ENCODE assay signal across 16 cellular contexts in genomic region chr18:295756-296155, GRCh38. TPM values are rescaled to one million over a fixed set of nuclear protein-coding genes. Genes with fewer than 3 reads are reported as not detected.
DNase-seq lines count a peak whose midpoint lies in the region; FAIRE-seq and TF ChIP-seq lines count a peak whose summit lies in the region.
"Had no signal": no experiment of that assay in that cellular context is flagged by ENCODE, and none has a peak within 500 bp of the region (broad histone marks: within the 10 kb centered on the region; RNA-seq: fewer than 3 reads in every experiment).

No MANE protein-coding gene starts in this region.

- H3K36me3 ChIP-seq in hepatocyte (replicated peaks; ENCODE audit: insufficient read depth, low read depth) (no peaks in the 10 kb centered on the region), kidney (ENCODE audit: control insufficient read depth in 1 of 2, insufficient read depth in 2 of 2, low read length in 2 of 2) (no peaks in the 10 kb centered on the region), mammary epithelial cell (ENCODE audit: insufficient read depth, low read length) (no peaks in the 10 kb centered on the region), neuronal stem cell (replicated peaks in 1 of 2; ENCODE audit: control insufficient read depth in 2 of 2, insufficient read depth in 2 of 2, low read length in 2 of 2) (no peaks in the 10 kb centered on the region)
- H3K36me3 ChIP-seq: BLaER1 treated with 17β-estradiol and CSF1 and Interleukin-3, amounts not matched to agents 10 nM and 100 nM had no signal

- H2BK12ac ChIP-seq in neuronal stem cell (ENCODE audit: low read length) = no peak overlapping the region

- CTCF ChIA-PET in mammary epithelial cell (lab: Charles Lee; ENCODE audit: low non-redundant PET) = no interaction called here

- no peak for FAIRE-seq in kidney (lab: Jason Lieb, UNC)

- TF ChIP-seq CTCF in choroid plexus epithelial cell (conservative IDR thresholded peaks at IDR 0.05; ENCODE audit: low read depth, low read length) (no peak), fibroblast of the aortic adventitia (IDR thresholded peaks at IDR 0.05; ENCODE audit: insufficient read depth, low read length) (no peak), hepatocyte (IDR thresholded peaks at IDR 0.05; ENCODE audit: poor library complexity) (no peak), kidney (IDR thresholded peaks at IDR 0.05; ENCODE audit: borderline replicate concordance, extremely low read depth, insufficient read depth) (no peak), mammary epithelial cell (conservative IDR thresholded peaks at IDR 0.05 in 1 of 2, IDR thresholded peaks at IDR 0.05 in 1 of 2; ENCODE audit: extremely low read depth in 1 of 2, insufficient read depth in 1 of 2, low read depth in 1 of 2, low read length in 2 of 2) (no peak)

- in situ Hi-C loops in mammary epithelial cell (cut with MboI; ENCODE audit: low sequenced_read_pairs in 2 of 2) = no loop called here

- H4K8ac ChIP-seq in neuronal stem cell (ENCODE audit: low read depth, low read length) = no peak overlapping the region

- no peak overlapping the region for H2AFZ ChIP-seq in hepatocyte
- no peak overlapping the region for H2AFZ ChIP-seq in mammary epithelial cell (ENCODE audit: low read depth, low read length)
- no peak overlapping the region for H2AFZ ChIP-seq in neuronal stem cell (ENCODE audit: low read length)

- dilution Hi-C loops in mammary epithelial cell (cut with HindIII; ENCODE audit: low sequenced_read_pairs) = no loop called here

- H3K79me2 ChIP-seq in hepatocyte (no peaks in the 10 kb centered on the region), mammary epithelial cell (ENCODE audit: insufficient read depth, low read length) (no peaks in the 10 kb centered on the region)

- DNase-seq in HCEC 1CT (peak; percentile 35), choroid plexus epithelial cell (ENCODE audit: low read depth) (peak; percentile 3), fibroblast of the aortic adventitia (ENCODE audit: low read depth) (peak; percentile 68), stromal cell of bone marrow (ENCODE audit: low read depth) (peak; percentile 59), hepatocyte (ENCODE audit: low spot score) (no peak), kidney (no peak), mammary epithelial cell (no peak), neuronal stem cell (ENCODE audit: low spot score) (no peak)
- DNase-seq: DMS 273 treated with DMSO at 0.1 percent for 48 hours, GF-D8, MM.1S, NCI-H1105, NCI-H1694, NCI-H510A treated with DMSO at 0.1 percent for 48 hours, NCI-H82 had no signal

- H2BK5ac ChIP-seq in neuronal stem cell (ENCODE audit: low read length) = no peak overlapping the region

- H2BK15ac ChIP-seq in neuronal stem cell (ENCODE audit: low read length) = no peak overlapping the region

- no peak overlapping the region for H3K9ac ChIP-seq in kidney (ENCODE audit: low read length in 2 of 2)
- H3K9ac ChIP-seq in mammary epithelial cell (ENCODE audit: insufficient read depth, low read length) = no peak overlapping the region
- no peak overlapping the region for H3K9ac ChIP-seq in neuronal stem cell (ENCODE audit: low read depth, low read length, poor library complexity)
- H3K9ac ChIP-seq: BLaER1 treated with 17β-estradiol and CSF1 and Interleukin-3, amounts not matched to agents 10 nM and 100 nM had no signal

- no peaks in the 10 kb centered on the region for H3K27me3 ChIP-seq in hepatocyte
- H3K27me3 ChIP-seq in mammary epithelial cell (ENCODE audit: insufficient read depth, low read length) = peaks cover under 1% of the 10 kb centered on the region
- H3K27me3 ChIP-seq in neuronal stem cell (ENCODE audit: control insufficient read depth in 3 of 3, insufficient read depth in 3 of 3, low read depth in 1 of 3, low read length in 3 of 3) = peaks cover 0 to 6% (median 0%) of the 10 kb centered on the region in 3 experiments
- H3K27me3 ChIP-seq: BLaER1 treated with 17β-estradiol and CSF1 and Interleukin-3, amounts not matched to agents 10 nM and 100 nM had no signal

- H3K79me1 ChIP-seq in neuronal stem cell (ENCODE audit: low read depth, low read length) = no peaks in the 10 kb centered on the region

- H4K20me1 ChIP-seq in hepatocyte (ENCODE audit: insufficient read depth, poor library complexity, severe bottlenecking) (no peaks in the 10 kb centered on the region), mammary epithelial cell (ENCODE audit: insufficient read depth, low read length) (no peaks in the 10 kb centered on the region)
- H4K20me1 ChIP-seq: BLaER1 treated with 17β-estradiol and CSF1 and Interleukin-3, amounts not matched to agents 10 nM and 100 nM had no signal

- H3K4me3 ChIP-seq in choroid plexus epithelial cell (ENCODE audit: low read depth, low read length) = no peak overlapping the region
- no peak overlapping the region for H3K4me3 ChIP-seq in fibroblast of the aortic adventitia (ENCODE audit: low read depth, low read length)
- H3K4me3 ChIP-seq in hepatocyte = no peak overlapping the region
- H3K4me3 ChIP-seq in kidney (ENCODE audit: low read length in 2 of 2) = no peak overlapping the region
- no peak overlapping the region for H3K4me3 ChIP-seq in mammary epithelial cell (replicated peaks in 1 of 3; ENCODE audit: insufficient read depth in 1 of 3, low read depth in 2 of 3, low read length in 3 of 3)
- no peak overlapping the region for H3K4me3 ChIP-seq in neuronal stem cell (ENCODE audit: low read length in 2 of 2)
- H3K4me3 ChIP-seq: BLaER1 treated with 17β-estradiol and CSF1 and Interleukin-3, amounts not matched to agents 10 nM and 100 nM had no signal

- no TSS peak for BruUV-seq in mammary epithelial cell (replicated peaks; lab: Mats Ljungman, UMichigan)

- H3K9me3 ChIP-seq in hepatocyte (ENCODE audit: low read depth) (no peaks in the 10 kb centered on the region), kidney (ENCODE audit: control insufficient read depth in 1 of 2, low read length in 2 of 2) (no peaks in the 10 kb centered on the region), mammary epithelial cell (replicated peaks; ENCODE audit: insufficient read depth, low read length) (no peaks in the 10 kb centered on the region), neuronal stem cell (replicated peaks in 1 of 2; ENCODE audit: control insufficient read depth in 2 of 2, insufficient read depth in 1 of 2, low read depth in 1 of 2, low read length in 2 of 2) (no peaks in the 10 kb centered on the region)

- H3K27ac ChIP-seq in hepatocyte (no peak overlapping the region), kidney (ENCODE audit: low read depth in 2 of 2, low read length in 2 of 2) (no peak overlapping the region), mammary epithelial cell (ENCODE audit: insufficient read depth, low read depth, low read length) (no peak overlapping the region), neuronal stem cell (replicated peaks; ENCODE audit: low read length) (no peak overlapping the region)
- H3K27ac ChIP-seq: BLaER1 treated with 17β-estradiol and CSF1 and Interleukin-3, amounts not matched to agents 10 nM and 100 nM had no signal

- H3K4me1 ChIP-seq in hepatocyte (ENCODE audit: insufficient read depth) (no peaks in the 10 kb centered on the region), kidney (ENCODE audit: control insufficient read depth in 1 of 2, insufficient read depth in 1 of 2, low read depth in 1 of 2, low read length in 2 of 2) (no peaks in the 10 kb centered on the region), mammary epithelial cell (ENCODE audit: insufficient read depth, low read length) (no peaks in the 10 kb centered on the region), neuronal stem cell (ENCODE audit: control insufficient read depth in 2 of 2, insufficient read depth in 1 of 2, low read depth in 1 of 2, low read length in 2 of 2) (no peaks in the 10 kb centered on the region)

- no peak overlapping the region for H3K18ac ChIP-seq in neuronal stem cell (ENCODE audit: low read length)

- no peak overlapping the region for H2BK120ac ChIP-seq in neuronal stem cell (ENCODE audit: low read depth, low read length)

- H3K23ac ChIP-seq in neuronal stem cell (ENCODE audit: low read depth, low read length, poor library complexity) = no peak overlapping the region

- intact Hi-C loops in kidney (cut with DNase I) (no loop called here), mammary epithelial cell (cut with micrococcal nuclease) (no loop called here)

- no peaks in the 10 kb centered on the region for H3K9me2 ChIP-seq in hepatocyte (replicated peaks; ENCODE audit: insufficient read depth)

- H3K4me2 ChIP-seq in hepatocyte (no peak overlapping the region), mammary epithelial cell (ENCODE audit: insufficient read depth, low read depth, low read length) (no peak overlapping the region), neuronal stem cell (ENCODE audit: insufficient read depth, low read length, poor library complexity, severe bottlenecking) (no peak overlapping the region)

- H3K14ac ChIP-seq in neuronal stem cell (ENCODE audit: low read length) = no peak overlapping the region

- no peak overlapping the region for H4K91ac ChIP-seq in neuronal stem cell (ENCODE audit: low read depth, low read length, poor library complexity)

- H2AK5ac ChIP-seq in neuronal stem cell (ENCODE audit: low read depth, low read length) = no peak overlapping the region

- no peak overlapping the region for H3K4ac ChIP-seq in neuronal stem cell (ENCODE audit: low read length)

RNA-seq across cellular contexts. Expression of gene THOC1, which starts 27.9 kb away (rescaled TPM):
- total RNA-seq in fibroblast of the aortic adventitia (ENCODE audit: low replicate concordance) (55.4 and 104 TPM in 2 replicates), hepatocyte (50.3 and 58.8 TPM in 2 replicates), kidney (32.6 TPM), mammary epithelial cell (10 to 100 TPM; 30.2 to 33.2 TPM)
- polyA plus RNA-seq in hepatocyte (28.9 and 32.9 TPM in 2 replicates), kidney (ENCODE audit: insufficient read depth, low read depth, low replicate concordance) (22.4 TPM), mammary epithelial cell (9.9 TPM)
- polyA minus RNA-seq in mammary epithelial cell = 9.8 TPM
- 44.7 TPM for polyA plus RNA-seq in neuronal stem cell (2013, experiment 1 of 2)
- 45.5 TPM for polyA plus RNA-seq in neuronal stem cell (2013, experiment 2 of 2)

Comparison
In these comparisons a context has a peak if more than half of its experiments do, and no peak if none do; other contexts are left out.
1. DNase-seq: peak in HCEC 1CT (single experiment), choroid plexus epithelial cell (single experiment), fibroblast of the aortic adventitia (single experiment) and stromal cell of bone marrow (single experiment); none in hepatocyte (single experiment), kidney (single experiment), mammary epithelial cell (single experiment) and neuronal stem cell (single experiment).